In the genomic region with DNA sequence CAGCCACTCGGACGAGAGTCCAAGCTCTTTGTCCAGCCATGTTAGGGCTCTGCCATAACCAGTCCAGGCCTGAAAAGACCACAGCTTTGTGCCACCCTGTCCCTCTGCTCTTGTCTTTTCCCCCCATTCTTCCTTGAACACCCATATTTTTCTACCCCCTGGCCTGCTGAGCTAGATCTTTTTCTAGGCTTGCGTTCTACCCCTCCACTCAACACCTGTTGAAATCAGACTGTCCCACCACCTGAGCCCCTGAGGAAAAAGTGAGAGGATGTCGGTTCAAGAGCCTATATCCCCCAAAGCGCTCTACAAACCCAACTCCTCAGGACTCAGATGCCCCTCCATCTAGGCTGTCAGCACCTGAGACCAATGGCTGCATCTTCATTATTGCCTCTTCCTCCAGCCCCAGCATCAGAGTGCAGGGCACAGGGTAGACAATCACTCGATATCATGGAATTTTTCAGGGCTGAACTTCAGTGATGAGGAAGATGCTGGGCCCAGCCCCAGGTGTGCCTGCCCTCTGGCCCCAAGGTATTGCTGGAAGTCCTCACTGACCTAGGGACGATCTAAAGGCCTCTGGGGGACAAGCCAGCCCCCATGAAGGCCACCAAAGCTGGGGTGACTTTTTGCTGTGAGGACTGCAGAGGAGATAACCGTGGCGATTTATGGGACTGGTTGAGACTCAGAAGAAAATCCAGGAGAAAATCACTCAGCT, we compare ENCODE assay signal across 11 cellular contexts.
A peak's percentile ranks its signal among the peaks of the same experiment; 100 is the strongest.
DNase-seq lines count a peak whose midpoint lies in the region; ATAC-seq and TF ChIP-seq lines count a peak whose summit lies in the region.
"Had no signal": no experiment of that assay in that cellular context is flagged by ENCODE, and none has a peak within 500 bp of the region (broad histone marks: within the 10 kb centered on the region; RNA-seq: fewer than 3 reads in every experiment).

No MANE protein-coding gene starts in this region.

- ATAC-seq in activated T-cell treated with anti-CD3 and anti-CD28 coated beads, Interleukin-2, amount 50 U/mL, for 4 hours = no peak
- ATAC-seq in T-cell (replicated peaks in 1 of 4) (no peak), GM19463 (IDR thresholded peaks at IDR 0.05; ENCODE audit: unreplicated experiment) (no peak)
- ATAC-seq in central memory CD8-positive, alpha-beta T cell (replicated peaks; ENCODE audit: extremely low read depth, poor library complexity, severe bottlenecking) = no peak

- peaks cover 12% of the 10 kb centered on the region for H3K36me3 Mint-ChIP-seq in activated T-cell treated with anti-CD3 and anti-CD28 coated beads, Interleukin-2, amount 50 U/mL, for 4 hours (ENCODE audit: insufficient read depth)
- H3K36me3 Mint-ChIP-seq in T-cell (peaks cover 28% of the 10 kb centered on the region), osteocyte (ENCODE audit: unreplicated experiment) (no peaks in the 10 kb centered on the region)
- peaks cover 37% of the 10 kb centered on the region for H3K36me3 Mint-ChIP-seq in central memory CD8-positive, alpha-beta T cell (ENCODE audit: insufficient read depth)

- TF ChIP-seq CTCF in osteocyte (IDR thresholded peaks at IDR 0.05) (no peak), foreskin fibroblast (IDR thresholded peaks at IDR 0.05; ENCODE audit: low read depth, low read length) (no peak)

- H3K4me3 Mint-ChIP-seq in activated T-cell treated with anti-CD3 and anti-CD28 coated beads, Interleukin-2, amount 50 U/mL, for 4 hours = no peak overlapping the region
- H3K4me3 Mint-ChIP-seq in T-cell (peak overlapping the region in 2 of 3 donors; percentile 3 to 51), osteocyte (ENCODE audit: unreplicated experiment) (no peak overlapping the region)
- H3K4me3 Mint-ChIP-seq in central memory CD8-positive, alpha-beta T cell = peak overlapping the region; percentile 20
- H3K4me3 Mint-ChIP-seq: nephron progenitor cell had no signal

- CTCF ChIA-PET in T-cell (lab: Charles Lee) = interaction anchor here (0.5 to 1.7 kb wide), 11 partner anchors 13 to 1905 kb away, joined by 3 to 5 read pairs (median 4); no protein-coding TSS in a partner anchor

- peak; percentile 16 for DNase-seq in activated T-cell treated with anti-CD3 and anti-CD28 coated beads, Interleukin-2, amount 50 U/mL, for 1 hour
- DNase-seq in activated T-cell treated with anti-CD3 and anti-CD28 coated beads, Interleukin-2, amount 50 U/mL, for 4 hours = no peak
- no peak for DNase-seq in T-cell
- peak in 1 of 2 donors; percentile 9 for DNase-seq in central memory CD8-positive, alpha-beta T cell (ENCODE audit: low spot score in 2 of 2)
- DNase-seq in osteocyte (ENCODE audit: extremely low spot score, unreplicated experiment) = peak; percentile 67
- DNase-seq in foreskin fibroblast = no peak
- no peak for DNase-seq in HUDEP-2 (lab: John Stamatoyannopoulos, UW; ENCODE audit: unreplicated experiment in 76 of 76)
- DNase-seq: SIG-M5 had no signal

- POLR2A ChIA-PET in T-cell (lab: Charles Lee) = interaction anchor here (0.5 to 0.8 kb wide), 3 partner anchors 10 to 173 kb away, joined by 3 to 9 read pairs (median 8); no protein-coding TSS in a partner anchor

- H3K4me3 ChIP-seq in foreskin fibroblast (ENCODE audit: low read depth in 1 of 2, low read length in 2 of 2) = no peak overlapping the region
- H3K4me3 ChIP-seq: body of pancreas had no signal

- H3K4me1 Mint-ChIP-seq in activated T-cell treated with anti-CD3 and anti-CD28 coated beads, Interleukin-2, amount 50 U/mL, for 4 hours (ENCODE audit: low read depth) = peaks cover 85% of the 10 kb centered on the region
- H3K4me1 Mint-ChIP-seq in T-cell (peaks cover 91 to 97% (median 92%) of the 10 kb centered on the region in 3 donors), osteocyte (ENCODE audit: unreplicated experiment) (peaks cover 2% of the 10 kb centered on the region)
- H3K4me1 Mint-ChIP-seq in central memory CD8-positive, alpha-beta T cell = peaks cover 74% of the 10 kb centered on the region

- no peaks in the 10 kb centered on the region for H3K9me3 Mint-ChIP-seq in activated T-cell treated with anti-CD3 and anti-CD28 coated beads, Interleukin-2, amount 50 U/mL, for 4 hours
- H3K9me3 Mint-ChIP-seq in T-cell (no peaks in the 10 kb centered on the region), osteocyte (ENCODE audit: unreplicated experiment) (no peaks in the 10 kb centered on the region)
- H3K9me3 Mint-ChIP-seq in central memory CD8-positive, alpha-beta T cell = no peaks in the 10 kb centered on the region
- H3K9me3 Mint-ChIP-seq: nephron progenitor cell had no signal

- no peaks in the 10 kb centered on the region for H3K27me3 Mint-ChIP-seq in activated T-cell treated with anti-CD3 and anti-CD28 coated beads, Interleukin-2, amount 50 U/mL, for 4 hours (ENCODE audit: low read depth)
- H3K27me3 Mint-ChIP-seq in T-cell = no peaks in the 10 kb centered on the region
- H3K27me3 Mint-ChIP-seq in central memory CD8-positive, alpha-beta T cell = no peaks in the 10 kb centered on the region
- H3K27me3 Mint-ChIP-seq in osteocyte (ENCODE audit: unreplicated experiment) = peaks cover 18% of the 10 kb centered on the region

- peak overlapping the region; percentile 97 to 98 for H3K27ac Mint-ChIP-seq in T-cell
- H3K27ac Mint-ChIP-seq in central memory CD8-positive, alpha-beta T cell (ENCODE audit: low read depth) = peak overlapping the region; percentile 83
- H3K27ac Mint-ChIP-seq in osteocyte (ENCODE audit: unreplicated experiment) = no peak overlapping the region
- H3K27ac Mint-ChIP-seq: nephron progenitor cell had no signal

Comparison
In these comparisons a context has a peak if more than half of its experiments do, and no peak if none do; other contexts are left out.
1. DNase-seq: peak in activated T-cell treated with anti-CD3 and anti-CD28 coated beads, Interleukin-2, amount 50 U/mL, for 1 hour (single experiment) and osteocyte (single experiment); none in activated T-cell treated with anti-CD3 and anti-CD28 coated beads, Interleukin-2, amount 50 U/mL, for 4 hours (single experiment), T-cell (0 of 34), foreskin fibroblast (0 of 2) and HUDEP-2 (0 of 76).
2. H3K4me3 Mint-ChIP-seq: peak in T-cell (2 of 3) and central memory CD8-positive, alpha-beta T cell (single experiment); none in activated T-cell treated with anti-CD3 and anti-CD28 coated beads, Interleukin-2, amount 50 U/mL, for 4 hours (single experiment) and osteocyte (single experiment).